ENCODE assay signal across 16 cellular contexts in genomic region chr1:226831953-226832352, GRCh38.
"Had no signal": no experiment of that assay in that cellular context is flagged by ENCODE, and none has a peak within 500 bp of the region (broad histone marks: within the 10 kb centered on the region; RNA-seq: fewer than 3 reads in every experiment).

No MANE protein-coding gene starts in this region.

- H3K27ac ChIP-seq: coronary artery, sigmoid colon, skin epidermis, testis, tibial nerve, upper lobe of right lung had no signal

- H3K9me3 ChIP-seq: sigmoid colon, testis, tibial nerve, upper lobe of right lung had no signal

- H3K36me3 ChIP-seq: sigmoid colon, tibial nerve, upper lobe of right lung had no signal

- ATAC-seq: esophagus mucosa; left colon; natural killer cell; stimulated activated naive B cell treated with anti-CD40 and anti-IgM and Interleukin-4, amounts not matched to agents 10 μg/mL and 1 μg/mL and 100 μg/mL, for 72 hours; stimulated activated naive CD8-positive, alpha-beta T cell treated with anti-CD3 and anti-CD28 coated beads, Interleukin-15, amount 100 ng/mL, for 72 hours; upper lobe of right lung had no signal

- H3K4me3 ChIP-seq: coronary artery, sigmoid colon, skin epidermis, testis, tibial nerve, upper lobe of right lung had no signal

- DNase-seq: effector CD8-positive, alpha-beta T cell; immature natural killer cell; kidney; left colon; natural killer cell; posterior cingulate gyrus; sigmoid colon; stimulated activated CD4-positive, alpha-beta T cell treated with anti-CD3 and anti-CD28 coated beads, Interleukin-4, amount 100 ng/mL, for 4 hours; stimulated activated naive B cell treated with anti-CD40 and anti-IgM and Interleukin-4, amounts not matched to agents 10 μg/mL and 1 μg/mL and 100 μg/mL, for 72 hours; stimulated activated naive CD8-positive, alpha-beta T cell treated with anti-CD3 and anti-CD28 coated beads, Interleukin-15, amount 100 ng/mL, for 72 hours; testis; upper lobe of right lung had no signal

- H3K27me3 ChIP-seq: sigmoid colon, testis, tibial nerve, upper lobe of right lung had no signal
